ENCODE assay signal across 8 cellular contexts in genomic region chr12:48682927-48683326, GRCh38. TPM values are rescaled to one million over a fixed set of nuclear protein-coding genes. Genes with fewer than 3 reads are reported as not detected.
DNase-seq lines count a peak whose midpoint lies in the region; ATAC-seq and TF ChIP-seq lines count a peak whose summit lies in the region.

No MANE protein-coding gene starts in this region.

- H3K36me3 Mint-ChIP-seq in central memory CD8-positive, alpha-beta T cell (ENCODE audit: insufficient read depth), result peaks cover 39% of the 10 kb centered on the region
- peaks cover 24% of the 10 kb centered on the region for H3K36me3 Mint-ChIP-seq in neural crest cell (ENCODE audit: low read depth)

- POLR2A ChIA-PET in BJ (lab: Charles Lee), result no interaction called here

- DNase-seq in BJ (ENCODE audit: low read depth) (no peak), neural crest cell (ENCODE audit: low read depth, low spot score) (no peak), sciatic nerve (ENCODE audit: low spot score) (no peak), activated gamma-delta T cell (lab: John Stamatoyannopoulos, UW) (no peak), NOMO-1 treated with DMSO at 0.1 percent for 48 hours (lab: John Stamatoyannopoulos, UW; ENCODE audit: unreplicated experiment) (no peak)
- DNase-seq in Jurkat, Clone E6-1 (ENCODE audit: low read depth, low spot score), result no peak
- DNase-seq in central memory CD8-positive, alpha-beta T cell (ENCODE audit: low spot score in 2 of 2), result no peak

- no peaks in the 10 kb centered on the region for H3K9me3 Mint-ChIP-seq in central memory CD8-positive, alpha-beta T cell
- H3K9me3 Mint-ChIP-seq in neural crest cell, result no peaks in the 10 kb centered on the region

- H3K36me3 ChIP-seq in BJ (ENCODE audit: control insufficient read depth, insufficient read depth, low read length), result peaks cover 2% of the 10 kb centered on the region; the same call in 1 of the 2 replicates

- H3K27ac Mint-ChIP-seq in central memory CD8-positive, alpha-beta T cell (ENCODE audit: low read depth), result no peak overlapping the region
- H3K27ac Mint-ChIP-seq in neural crest cell (ENCODE audit: unreplicated experiment), result no peak overlapping the region

- CTCF ChIA-PET in BJ (lab: Yijun Ruan, JAX), result interaction anchor here (0.8 to 0.9 kb wide), 2 partner anchors 11 to 70 kb away, joined by 3 to 4 read pairs; no protein-coding TSS in a partner anchor

- ATAC-seq in central memory CD8-positive, alpha-beta T cell (replicated peaks; ENCODE audit: extremely low read depth, poor library complexity, severe bottlenecking), result no peak
- ATAC-seq in sciatic nerve (no peak), GM19467 (IDR thresholded peaks at IDR 0.05; ENCODE audit: unreplicated experiment) (no peak)

- H3K27me3 ChIP-seq in BJ (ENCODE audit: control insufficient read depth, insufficient read depth, low read length), result no peaks in the 10 kb centered on the region

- TF ChIP-seq CTCF in BJ (IDR thresholded peaks at IDR 0.05; ENCODE audit: insufficient read depth, low read depth, low read length) (no peak), neural crest cell (conservative IDR thresholded peaks at IDR 0.05) (no peak)

- H3K4me3 ChIP-seq in BJ (ENCODE audit: low read depth, low read length), result peak overlapping the region; percentile 69
- peak overlapping the region; percentile 98 for H3K4me3 ChIP-seq in Jurkat, Clone E6-1 (ENCODE audit: low read length)

- H3K4me1 Mint-ChIP-seq in central memory CD8-positive, alpha-beta T cell, result peaks cover 33% of the 10 kb centered on the region
- H3K4me1 Mint-ChIP-seq in neural crest cell, result peaks cover 37% of the 10 kb centered on the region

- H3K27me3 Mint-ChIP-seq in central memory CD8-positive, alpha-beta T cell, result no peaks in the 10 kb centered on the region
- H3K27me3 Mint-ChIP-seq in neural crest cell (ENCODE audit: low read depth), result peaks cover 2% of the 10 kb centered on the region

- intact Hi-C loops in sciatic nerve (cut with DNase I), result no loop called here

- H3K4me3 Mint-ChIP-seq in central memory CD8-positive, alpha-beta T cell, result peak overlapping the region; percentile 89
- H3K4me3 Mint-ChIP-seq in neural crest cell, result peak overlapping the region; percentile 100

RNA-seq across cellular contexts. Expression of gene KANSL2, which starts 0.9 kb away (rescaled TPM):
- 41.0 and 41.4 TPM in 2 replicates for polyA plus RNA-seq in BJ (2011; rRNA removed)
- polyA minus RNA-seq in BJ (2011; rRNA and poly(A)+ RNA removed), result 26.6 and 55.8 TPM in 2 replicates
- 46.8 TPM for polyA plus RNA-seq in Jurkat, Clone E6-1 (2012; ENCODE audit: insufficient read depth, insufficient read length)
- total RNA-seq in neural crest cell (58.9 and 60.7 TPM in 2 replicates), sciatic nerve (27.0 TPM)

RNA-seq across cellular contexts. Expression of gene CCNT1, which starts 33.6 kb away (rescaled TPM):
- polyA plus RNA-seq in BJ (2011; rRNA removed), result 16.9 and 29.4 TPM in 2 replicates
- 19.3 and 20.5 TPM in 2 replicates for polyA minus RNA-seq in BJ (2011; rRNA and poly(A)+ RNA removed)
- polyA plus RNA-seq in Jurkat, Clone E6-1 (2012; ENCODE audit: insufficient read depth, insufficient read length), result 20.1 TPM
- total RNA-seq in neural crest cell (57.0 and 58.3 TPM in 2 replicates), sciatic nerve (51.5 TPM)
